1 cellular context compared by ENCODE assay signal in genomic region chr1:6701437-6702153, GRCh38.
A peak's percentile ranks its signal among the peaks of the same experiment; 100 is the strongest.
TF ChIP-seq lines count a peak whose summit lies in the region.

Gene DNAJC11, minus strand, starts transcription at chr1:6701816. Its CDS starts 16 bp downstream, at chr1:6701800.

TF ChIP-seq in GM12878, 131 proteins besides CTCF, POLR2A, EP300 and RAD21 (continued from another document and continues in another):
- TF ChIP-seq BCL3 (IDR thresholded peaks at IDR 0.05; ENCODE audit: borderline replicate concordance, insufficient read depth, low read depth, low read length, poor library complexity, severe bottlenecking) (no peak), NR2F1 (conservative IDR thresholded peaks at IDR 0.05) (peak; percentile 98), SKIL (IDR thresholded peaks at IDR 0.05; ENCODE audit: low read depth, poor library complexity, severe bottlenecking) (no peak), YY1 (IDR thresholded peaks at IDR 0.05; ENCODE audit: low read depth, low read length) (peak; percentile 99), JUNB (IDR thresholded peaks at IDR 0.05) (no peak), NRF1 (conservative IDR thresholded peaks at IDR 0.05; ENCODE audit: low read depth, low read length) (0 out of 2 replicates have a peak, but pooled peaks have one; percentile 4), ZSCAN29 (IDR thresholded peaks at IDR 0.05) (peak; percentile 76; the same call in 1 of the 2 replicates), PAX5 (IDR thresholded peaks at IDR 0.05; ENCODE audit: borderline replicate concordance, low read depth, low read length) (peak; percentile 61; the same call in 1 of the 2 replicates), ATF7 (IDR thresholded peaks at IDR 0.05; ENCODE audit: low read depth) (no peak), ZZZ3 (IDR thresholded peaks at IDR 0.05; ENCODE audit: control insufficient read depth, insufficient read length, low read depth) (no peak), SPI1 (IDR thresholded peaks at IDR 0.05; ENCODE audit: borderline replicate concordance, insufficient read depth, low read depth, low read length) (no peak), POU2F2 (IDR thresholded peaks at IDR 0.05; ENCODE audit: borderline replicate concordance, low read depth, low read length) (peak; percentile 77), NBN (IDR thresholded peaks at IDR 0.05) (no peak; the same call in 1 of the 2 replicates), TCF3 (IDR thresholded peaks at IDR 0.05; ENCODE audit: borderline replicate concordance, insufficient read depth, low read depth, low read length) (peak; percentile 74; the same call in 1 of the 2 replicates), MEF2B (IDR thresholded peaks at IDR 0.05; ENCODE audit: partially characterized antibody, poor library complexity, severe bottlenecking) (no peak), TARDBP (IDR thresholded peaks at IDR 0.05; ENCODE audit: borderline replicate concordance) (peak; percentile 17; the same call in 1 of the 2 replicates), NKRF (conservative IDR thresholded peaks at IDR 0.05) (peak; percentile 91), ATF3 (IDR thresholded peaks at IDR 0.05; ENCODE audit: borderline replicate concordance, extremely low read depth, low read depth, low read length) (no peak), SMARCA5 (IDR thresholded peaks at IDR 0.05) (peak; percentile 98), NR2C1 (IDR thresholded peaks at IDR 0.05) (peak; percentile 100), TCF12 (IDR thresholded peaks at IDR 0.05; ENCODE audit: low read depth, low read length) (peak; percentile 43; the same call in 1 of the 2 replicates), MXI1 (IDR thresholded peaks at IDR 0.05; ENCODE audit: low read depth, low read length) (peak; percentile 88), SRF (IDR thresholded peaks at IDR 0.05; ENCODE audit: low read depth in 2 of 2, low read length in 2 of 2) (peak; percentile 29 to 61; a peak in 2 of 4 replicates), RB1 (IDR thresholded peaks at IDR 0.05; ENCODE audit: borderline replicate concordance) (peak; percentile 96; the same call in 1 of the 2 replicates), POLR2AphosphoS5 (IDR thresholded peaks at IDR 0.05; ENCODE audit: low read length) (peak; percentile 75; the same call in 1 of the 2 replicates), GATAD2B (conservative IDR thresholded peaks at IDR 0.05; ENCODE audit: low read depth) (peak; percentile 90; the same call in 1 of the 2 replicates), EGR1 (IDR thresholded peaks at IDR 0.05; ENCODE audit: borderline replicate concordance in 1 of 2, low read depth in 2 of 2, low read length in 2 of 2) (peak; percentile 85 to 99), CUX1 (IDR thresholded peaks at IDR 0.05; ENCODE audit: insufficient replicate concordance, low read depth, low read length) (no peak), ZNF217 (IDR thresholded peaks at IDR 0.05) (peak; percentile 79; the same call in 1 of the 2 replicates)
- TF ChIP-seq, protein P1, sequence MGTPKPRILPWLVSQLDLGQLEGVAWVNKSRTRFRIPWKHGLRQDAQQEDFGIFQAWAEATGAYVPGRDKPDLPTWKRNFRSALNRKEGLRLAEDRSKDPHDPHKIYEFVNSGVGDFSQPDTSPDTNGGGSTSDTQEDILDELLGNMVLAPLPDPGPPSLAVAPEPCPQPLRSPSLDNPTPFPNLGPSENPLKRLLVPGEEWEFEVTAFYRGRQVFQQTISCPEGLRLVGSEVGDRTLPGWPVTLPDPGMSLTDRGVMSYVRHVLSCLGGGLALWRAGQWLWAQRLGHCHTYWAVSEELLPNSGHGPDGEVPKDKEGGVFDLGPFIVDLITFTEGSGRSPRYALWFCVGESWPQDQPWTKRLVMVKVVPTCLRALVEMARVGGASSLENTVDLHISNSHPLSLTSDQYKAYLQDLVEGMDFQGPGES (IDR thresholded peaks at IDR 0.05): peak; percentile 66
- TF ChIP-seq, protein P2, sequence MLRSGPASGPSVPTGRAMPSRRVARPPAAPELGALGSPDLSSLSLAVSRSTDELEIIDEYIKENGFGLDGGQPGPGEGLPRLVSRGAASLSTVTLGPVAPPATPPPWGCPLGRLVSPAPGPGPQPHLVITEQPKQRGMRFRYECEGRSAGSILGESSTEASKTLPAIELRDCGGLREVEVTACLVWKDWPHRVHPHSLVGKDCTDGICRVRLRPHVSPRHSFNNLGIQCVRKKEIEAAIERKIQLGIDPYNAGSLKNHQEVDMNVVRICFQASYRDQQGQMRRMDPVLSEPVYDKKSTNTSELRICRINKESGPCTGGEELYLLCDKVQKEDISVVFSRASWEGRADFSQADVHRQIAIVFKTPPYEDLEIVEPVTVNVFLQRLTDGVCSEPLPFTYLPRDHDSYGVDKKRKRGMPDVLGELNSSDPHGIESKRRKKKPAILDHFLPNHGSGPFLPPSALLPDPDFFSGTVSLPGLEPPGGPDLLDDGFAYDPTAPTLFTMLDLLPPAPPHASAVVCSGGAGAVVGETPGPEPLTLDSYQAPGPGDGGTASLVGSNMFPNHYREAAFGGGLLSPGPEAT (IDR thresholded peaks at IDR 0.05; ENCODE audit: low read depth): peak; percentile 94
- TF ChIP-seq, protein P3, sequence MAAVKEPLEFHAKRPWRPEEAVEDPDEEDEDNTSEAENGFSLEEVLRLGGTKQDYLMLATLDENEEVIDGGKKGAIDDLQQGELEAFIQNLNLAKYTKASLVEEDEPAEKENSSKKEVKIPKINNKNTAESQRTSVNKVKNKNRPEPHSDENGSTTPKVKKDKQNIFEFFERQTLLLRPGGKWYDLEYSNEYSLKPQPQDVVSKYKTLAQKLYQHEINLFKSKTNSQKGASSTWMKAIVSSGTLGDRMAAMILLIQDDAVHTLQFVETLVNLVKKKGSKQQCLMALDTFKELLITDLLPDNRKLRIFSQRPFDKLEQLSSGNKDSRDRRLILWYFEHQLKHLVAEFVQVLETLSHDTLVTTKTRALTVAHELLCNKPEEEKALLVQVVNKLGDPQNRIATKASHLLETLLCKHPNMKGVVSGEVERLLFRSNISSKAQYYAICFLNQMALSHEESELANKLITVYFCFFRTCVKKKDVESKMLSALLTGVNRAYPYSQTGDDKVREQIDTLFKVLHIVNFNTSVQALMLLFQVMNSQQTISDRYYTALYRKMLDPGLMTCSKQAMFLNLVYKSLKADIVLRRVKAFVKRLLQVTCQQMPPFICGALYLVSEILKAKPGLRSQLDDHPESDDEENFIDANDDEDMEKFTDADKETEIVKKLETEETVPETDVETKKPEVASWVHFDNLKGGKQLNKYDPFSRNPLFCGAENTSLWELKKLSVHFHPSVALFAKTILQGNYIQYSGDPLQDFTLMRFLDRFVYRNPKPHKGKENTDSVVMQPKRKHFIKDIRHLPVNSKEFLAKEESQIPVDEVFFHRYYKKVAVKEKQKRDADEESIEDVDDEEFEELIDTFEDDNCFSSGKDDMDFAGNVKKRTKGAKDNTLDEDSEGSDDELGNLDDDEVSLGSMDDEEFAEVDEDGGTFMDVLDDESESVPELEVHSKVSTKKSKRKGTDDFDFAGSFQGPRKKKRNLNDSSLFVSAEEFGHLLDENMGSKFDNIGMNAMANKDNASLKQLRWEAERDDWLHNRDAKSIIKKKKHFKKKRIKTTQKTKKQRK (IDR thresholded peaks at IDR 0.05; ENCODE audit: low read depth, low read length): 0 out of 2 replicates have a peak, but pooled peaks have one; percentile 25
- TF ChIP-seq, protein P4, sequence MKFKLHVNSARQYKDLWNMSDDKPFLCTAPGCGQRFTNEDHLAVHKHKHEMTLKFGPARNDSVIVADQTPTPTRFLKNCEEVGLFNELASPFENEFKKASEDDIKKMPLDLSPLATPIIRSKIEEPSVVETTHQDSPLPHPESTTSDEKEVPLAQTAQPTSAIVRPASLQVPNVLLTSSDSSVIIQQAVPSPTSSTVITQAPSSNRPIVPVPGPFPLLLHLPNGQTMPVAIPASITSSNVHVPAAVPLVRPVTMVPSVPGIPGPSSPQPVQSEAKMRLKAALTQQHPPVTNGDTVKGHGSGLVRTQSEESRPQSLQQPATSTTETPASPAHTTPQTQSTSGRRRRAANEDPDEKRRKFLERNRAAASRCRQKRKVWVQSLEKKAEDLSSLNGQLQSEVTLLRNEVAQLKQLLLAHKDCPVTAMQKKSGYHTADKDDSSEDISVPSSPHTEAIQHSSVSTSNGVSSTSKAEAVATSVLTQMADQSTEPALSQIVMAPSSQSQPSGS (IDR thresholded peaks at IDR 0.05; ENCODE audit: low read length): no peak
- TF ChIP-seq, protein P5, sequence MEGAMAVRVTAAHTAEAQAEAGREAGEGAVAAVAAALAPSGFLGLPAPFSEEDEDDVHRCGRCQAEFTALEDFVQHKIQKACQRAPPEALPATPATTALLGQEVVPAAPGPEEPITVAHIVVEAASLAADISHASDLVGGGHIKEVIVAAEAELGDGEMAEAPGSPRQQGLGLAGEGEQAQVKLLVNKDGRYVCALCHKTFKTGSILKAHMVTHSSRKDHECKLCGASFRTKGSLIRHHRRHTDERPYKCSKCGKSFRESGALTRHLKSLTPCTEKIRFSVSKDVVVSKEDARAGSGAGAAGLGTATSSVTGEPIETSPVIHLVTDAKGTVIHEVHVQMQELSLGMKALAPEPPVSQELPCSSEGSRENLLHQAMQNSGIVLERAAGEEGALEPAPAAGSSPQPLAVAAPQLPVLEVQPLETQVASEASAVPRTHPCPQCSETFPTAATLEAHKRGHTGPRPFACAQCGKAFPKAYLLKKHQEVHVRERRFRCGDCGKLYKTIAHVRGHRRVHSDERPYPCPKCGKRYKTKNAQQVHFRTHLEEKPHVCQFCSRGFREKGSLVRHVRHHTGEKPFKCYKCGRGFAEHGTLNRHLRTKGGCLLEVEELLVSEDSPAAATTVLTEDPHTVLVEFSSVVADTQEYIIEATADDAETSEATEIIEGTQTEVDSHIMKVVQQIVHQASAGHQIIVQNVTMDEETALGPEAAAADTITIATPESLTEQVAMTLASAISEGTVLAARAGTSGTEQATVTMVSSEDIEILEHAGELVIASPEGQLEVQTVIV (IDR thresholded peaks at IDR 0.05; ENCODE audit: borderline replicate concordance, partially characterized antibody): no peak
